Comparison of ENCODE assay signal across 9 cellular contexts in the genomic region with DNA sequence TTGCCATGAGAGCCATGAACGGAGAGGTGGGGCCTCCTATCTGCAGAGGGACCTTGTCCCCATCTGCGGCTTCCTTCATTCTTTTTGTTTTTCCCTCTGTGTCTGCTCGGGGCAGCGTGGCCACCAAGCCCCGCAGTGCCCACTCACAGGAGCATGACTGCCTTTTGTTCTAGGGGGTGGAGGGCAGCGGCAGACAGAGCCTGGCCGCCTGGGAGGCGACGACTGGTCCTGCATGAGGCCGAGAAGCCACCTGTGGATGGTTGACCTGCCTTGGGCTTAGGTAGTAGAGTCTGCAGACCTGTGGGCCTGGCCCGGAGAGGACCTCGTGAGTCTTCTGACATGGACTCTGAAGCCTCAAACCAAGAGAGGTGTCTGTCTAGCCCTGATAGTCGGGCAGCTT. TPM values are rescaled to one million over a fixed set of nuclear protein-coding genes. Genes with fewer than 3 reads are reported as not detected.
DNase-seq lines count a peak whose midpoint lies in the region; ATAC-seq and TF ChIP-seq lines count a peak whose summit lies in the region.
"Had no signal": no experiment of that assay in that cellular context is flagged by ENCODE, and none has a peak within 500 bp of the region (broad histone marks: within the 10 kb centered on the region; RNA-seq: fewer than 3 reads in every experiment).

No MANE protein-coding gene starts in this region.

- no peak for DNase-seq in activated T-cell treated with anti-CD3 and anti-CD28 coated beads, Interleukin-2, amount 50 U/mL, for 4 hours
- DNase-seq in activated T-cell treated with anti-CD3 and anti-CD28 coated beads, Interleukin-2, amount 50 U/mL, for 1 hour: no peak
- DNase-seq in activated naive CD8-positive, alpha-beta T cell treated with anti-CD3 and anti-CD28 coated beads, Interleukin-2, amount 50 U/mL, for 24 hours: no peak
- DNase-seq in left lung (no peak), kidney tubule cell (ENCODE audit: low spot score) (no peak)
- DNase-seq: activated CD4-positive, alpha-beta T cell treated with anti-CD3 and anti-CD28 coated beads for 4 hours had no signal

- H3K9me3 ChIP-seq in left lung (no peaks in the 10 kb centered on the region), thymus (ENCODE audit: control insufficient read depth) (no peaks in the 10 kb centered on the region)

- intact Hi-C loops in left lung (cut with DNase I): no loop called here

- peaks cover 19% of the 10 kb centered on the region for H3K4me1 Mint-ChIP-seq in activated T-cell treated with anti-CD3 and anti-CD28 coated beads, Interleukin-2, amount 50 U/mL, for 4 hours (ENCODE audit: low read depth)
- H3K4me1 Mint-ChIP-seq in activated naive CD8-positive, alpha-beta T cell treated with anti-CD3 and anti-CD28 coated beads, Interleukin-2, amount 50 U/mL, for 24 hours: peaks cover 26% of the 10 kb centered on the region

- peaks cover 0 to 26% of the 10 kb centered on the region in 2 donors for H3K4me1 ChIP-seq in left lung
- H3K4me1 ChIP-seq in thymus (ENCODE audit: control insufficient read depth, insufficient read depth, low read length): peaks cover 13% of the 10 kb centered on the region

- peaks cover 0 to 51% of the 10 kb centered on the region in 2 donors for H3K36me3 ChIP-seq in left lung
- peaks cover 26% of the 10 kb centered on the region for H3K36me3 ChIP-seq in thymus (ENCODE audit: control insufficient read depth, insufficient read depth)

- peak overlapping the region; percentile 99 for H3K4me3 Mint-ChIP-seq in activated T-cell treated with anti-CD3 and anti-CD28 coated beads, Interleukin-2, amount 50 U/mL, for 4 hours
- peak overlapping the region; percentile 97 for H3K4me3 Mint-ChIP-seq in activated naive CD8-positive, alpha-beta T cell treated with anti-CD3 and anti-CD28 coated beads, Interleukin-2, amount 50 U/mL, for 24 hours

- whole genome bisulfite sequencing in thymus: 96% methylated on average over 13 of the region's 13 CpGs

- peak overlapping the region; percentile 100 for H3K27ac Mint-ChIP-seq in activated naive CD8-positive, alpha-beta T cell treated with anti-CD3 and anti-CD28 coated beads, Interleukin-2, amount 50 U/mL, for 24 hours

- ATAC-seq in activated T-cell treated with anti-CD3 and anti-CD28 coated beads, Interleukin-2, amount 50 U/mL, for 4 hours: no peak
- no peak for ATAC-seq in activated naive CD8-positive, alpha-beta T cell treated with anti-CD3 and anti-CD28 coated beads, Interleukin-2, amount 50 U/mL, for 24 hours
- ATAC-seq in left lung (no peak), HG02610 (IDR thresholded peaks at IDR 0.05; ENCODE audit: unreplicated experiment) (no peak), GM18519 (IDR thresholded peaks at IDR 0.05; ENCODE audit: low FRiP score, unreplicated experiment) (no peak)

- H3K27ac ChIP-seq in left lung: peak overlapping the region in 1 of 2 donors; percentile 98
- H3K27ac ChIP-seq in thymus (ENCODE audit: low read depth): peak overlapping the region; percentile 18

- no peaks in the 10 kb centered on the region for H3K9me3 Mint-ChIP-seq in activated T-cell treated with anti-CD3 and anti-CD28 coated beads, Interleukin-2, amount 50 U/mL, for 4 hours
- H3K9me3 Mint-ChIP-seq in activated naive CD8-positive, alpha-beta T cell treated with anti-CD3 and anti-CD28 coated beads, Interleukin-2, amount 50 U/mL, for 24 hours: no peaks in the 10 kb centered on the region

- peaks cover 29% of the 10 kb centered on the region for H3K36me3 Mint-ChIP-seq in activated T-cell treated with anti-CD3 and anti-CD28 coated beads, Interleukin-2, amount 50 U/mL, for 4 hours (ENCODE audit: insufficient read depth)
- H3K36me3 Mint-ChIP-seq in activated naive CD8-positive, alpha-beta T cell treated with anti-CD3 and anti-CD28 coated beads, Interleukin-2, amount 50 U/mL, for 24 hours (ENCODE audit: low read depth): peaks cover 49% of the 10 kb centered on the region

- H3K27me3 ChIP-seq in left lung (no peaks in the 10 kb centered on the region), thymus (ENCODE audit: control insufficient read depth, insufficient read depth) (no peaks in the 10 kb centered on the region)

- H3K27me3 Mint-ChIP-seq in activated T-cell treated with anti-CD3 and anti-CD28 coated beads, Interleukin-2, amount 50 U/mL, for 4 hours (ENCODE audit: low read depth): no peaks in the 10 kb centered on the region
- no peaks in the 10 kb centered on the region for H3K27me3 Mint-ChIP-seq in activated naive CD8-positive, alpha-beta T cell treated with anti-CD3 and anti-CD28 coated beads, Interleukin-2, amount 50 U/mL, for 24 hours

- TF ChIP-seq CTCF in left lung (IDR thresholded peaks at IDR 0.05): no peak

- H3K4me3 ChIP-seq in left lung (peak overlapping the region; percentile 62 to 64), thymus (ENCODE audit: low read length) (peak overlapping the region; percentile 78)

RNA-seq across cellular contexts. Expression of a gene that starts 1.4 kb away (rescaled TPM):
- total RNA-seq in activated T-cell treated with anti-CD3 and anti-CD28 coated beads, Interleukin-2, amount 50 U/mL, for 4 hours: 100 to 1,000 TPM; 459 to 489 (median 484) TPM
- 100 to 1,000 TPM in 1 of 2 donors, 10 to 100 TPM in 1; 82.3 to 217 TPM for total RNA-seq in left lung
- polyA plus RNA-seq in thymus: 213 TPM

RNA-seq across cellular contexts. Expression of a gene that starts 21.6 kb away (rescaled TPM):
- total RNA-seq in activated T-cell treated with anti-CD3 and anti-CD28 coated beads, Interleukin-2, amount 50 U/mL, for 4 hours: 10 to 100 TPM; 36.4 to 49.5 (median 36.9) TPM
- 100 to 1,000 TPM; 108 to 114 TPM for total RNA-seq in left lung
- polyA plus RNA-seq in thymus: 153 TPM

RNA-seq across cellular contexts. Expression of a gene that starts 36.1 kb away (rescaled TPM):
- total RNA-seq in activated T-cell treated with anti-CD3 and anti-CD28 coated beads, Interleukin-2, amount 50 U/mL, for 4 hours: 10 to 100 TPM; 15.1 to 17.4 (median 16.5) TPM
- total RNA-seq in left lung: 10 to 100 TPM; 11.8 to 15.2 TPM
- polyA plus RNA-seq in thymus: 8.7 TPM

RNA-seq across cellular contexts. Expression of a gene that starts 54.0 kb away (rescaled TPM):
- 100 to 1,000 TPM in 2 of 3 donors, 10 to 100 TPM in 1; 87.0 to 113 (median 106) TPM for total RNA-seq in activated T-cell treated with anti-CD3 and anti-CD28 coated beads, Interleukin-2, amount 50 U/mL, for 4 hours
- total RNA-seq in left lung: 100 to 1,000 TPM in 1 of 2 donors, 10 to 100 TPM in 1; 74.2 to 200 TPM
- 39.9 TPM for polyA plus RNA-seq in thymus
